ENCODE assay signal across 13 cellular contexts in the genomic region with DNA sequence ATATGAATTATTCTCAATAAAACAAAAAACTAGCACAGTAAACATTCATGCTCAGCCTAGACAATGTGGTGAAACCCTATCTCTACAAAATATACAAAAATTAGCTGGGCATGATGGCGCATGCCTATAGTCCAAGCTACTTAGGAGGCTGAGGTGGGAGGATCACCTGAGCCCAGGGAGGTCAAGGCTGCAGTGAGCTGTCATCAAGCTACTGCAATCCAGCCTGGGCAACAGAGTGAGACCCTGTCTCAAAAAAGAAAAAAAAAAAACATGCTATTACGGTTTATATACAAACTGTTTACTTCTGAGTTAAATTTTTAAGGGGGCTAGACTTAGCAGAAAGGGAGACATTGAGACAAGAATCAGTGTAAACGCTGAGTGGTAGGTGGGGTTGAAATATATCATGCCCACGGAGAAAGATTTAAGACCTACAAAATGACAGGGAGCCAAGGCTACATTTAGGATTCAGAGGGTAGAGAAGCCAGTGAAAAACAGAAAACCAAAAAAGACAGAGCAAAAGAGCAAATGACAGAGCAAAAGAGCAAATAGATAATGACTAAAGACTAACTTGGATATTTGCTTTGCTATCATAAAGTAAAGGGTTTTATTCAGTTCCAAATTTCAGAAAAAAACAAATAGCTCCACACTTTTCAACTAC. TPM values are rescaled to one million over a fixed set of nuclear protein-coding genes. Genes with fewer than 3 reads are reported as not detected.
DNase-seq lines count a peak whose midpoint lies in the region; ATAC-seq lines count a peak whose summit lies in the region.
"Had no signal": no experiment of that assay in that cellular context is flagged by ENCODE, and none has a peak within 500 bp of the region (broad histone marks: within the 10 kb centered on the region; RNA-seq: fewer than 3 reads in every experiment).

No MANE protein-coding gene starts in this region.

- H3K27ac Mint-ChIP-seq in T-helper 17 cell: peak overlapping the region; percentile 78

- H3K36me3 Mint-ChIP-seq in T-helper 17 cell (ENCODE audit: low read depth): peaks cover 6% of the 10 kb centered on the region

- DNase-seq in T-helper 17 cell (no peak), dedifferentiated amniotic fluid mesenchymal stem cell (ENCODE audit: extremely low spot score) (no peak), NCI-H128 (lab: John Stamatoyannopoulos, UW; ENCODE audit: unreplicated experiment) (no peak), medulla oblongata (ENCODE audit: extremely low spot score) (no peak), left ventricle myocardium superior (no peak)
- DNase-seq: GOT3, NCI-H187, retina, upper lobe of left lung had no signal

- H3K4me3 Mint-ChIP-seq in T-helper 17 cell: no peak overlapping the region
- H3K4me3 Mint-ChIP-seq: CD14-positive monocyte had no signal

- ATAC-seq in GM18517 (IDR thresholded peaks at IDR 0.05; ENCODE audit: unreplicated experiment) (peak; percentile 27), GM19438 (IDR thresholded peaks at IDR 0.05; ENCODE audit: low read depth, unreplicated experiment) (peak; percentile 31), HG02798 (IDR thresholded peaks at IDR 0.05; ENCODE audit: poor library complexity, unreplicated experiment) (peak; percentile 21), T-helper 17 cell (no peak), left ventricle myocardium superior (no peak)

- intact Hi-C loops in left ventricle myocardium superior (cut with micrococcal nuclease): no loop called here

- peaks cover 36% of the 10 kb centered on the region for H3K4me1 Mint-ChIP-seq in T-helper 17 cell

- H3K9me3 ChIP-seq in T-helper 17 cell (ENCODE audit: control insufficient read depth, low read length, poor library complexity, severe bottlenecking): no peaks in the 10 kb centered on the region
- H3K9me3 ChIP-seq: upper lobe of left lung had no signal

- H3K27me3 Mint-ChIP-seq in T-helper 17 cell: no peaks in the 10 kb centered on the region

RNA-seq across cellular contexts. Expression of gene TTC32, which starts 7.5 kb away (rescaled TPM):
- total RNA-seq in T-helper 17 cell (10 to 100 TPM; 33.4 to 36.9 TPM), left ventricle myocardium superior (4.0 TPM)

Comparison
In these comparisons a context has a peak if more than half of its experiments do, and no peak if none do; other contexts are left out.
1. ATAC-seq: peak in GM18517 (single experiment), GM19438 (single experiment) and HG02798 (single experiment); none in T-helper 17 cell (single experiment) and left ventricle myocardium superior (single experiment).